Comparison of ENCODE assay signal across 21 cellular contexts in genomic region chr16:48955791-48956190, GRCh38.
"Had no signal": no experiment of that assay in that cellular context is flagged by ENCODE, and none has a peak within 500 bp of the region (broad histone marks: within the 10 kb centered on the region; RNA-seq: fewer than 3 reads in every experiment).

No MANE protein-coding gene starts in this region.

- H3K27me3 ChIP-seq: adrenal gland, breast epithelium, Peyer's patch had no signal

- H3K9me3 ChIP-seq: adrenal gland, breast epithelium, Peyer's patch had no signal

- DNase-seq: activated CD4-positive, alpha-beta T cell treated with anti-CD3 and anti-CD28 coated beads for 4 hours; activated CD8-positive, alpha-beta memory T cell treated with anti-CD3 and anti-CD28 coated beads, Interleukin-2, amount 50 U/mL, for 4 hours; activated CD8-positive, alpha-beta T cell treated with anti-CD3 and anti-CD28 coated beads for 36 hours; activated naive CD4-positive, alpha-beta T cell treated with anti-CD3 and anti-CD28 coated beads, Interleukin-2, amount 50 U/mL, for 16 hours; activated naive CD8-positive, alpha-beta T cell treated with anti-CD3 and anti-CD28 coated beads, Interleukin-2, amount 10 ng/mL, durations not matched to agents 7 days and 5 days; activated T-cell treated with anti-CD3 and anti-CD28 coated beads, Interleukin-2, amount 50 U/mL, for 72 hours; adrenal gland; anterior cingulate cortex; central memory CD4-positive, alpha-beta T cell; IMR-90; Kasumi-1; KBM-7; NCI-H1930; NCI-H2107; NCI-H2227 treated with DMSO at 0.1 percent for 48 hours; NCI-H510A; Peyer's patch; SHP77 treated with DMSO at 0.1 percent for 48 hours had no signal

- H3K4me1 ChIP-seq: adrenal gland, breast epithelium, Peyer's patch had no signal

- H3K4me3 ChIP-seq: adrenal gland, breast epithelium, Peyer's patch had no signal

- H3K27ac ChIP-seq: adrenal gland, breast epithelium, Peyer's patch, RWPE1 had no signal

- ATAC-seq: activated CD4-positive, CD25-positive, alpha-beta regulatory T cell treated with anti-CD3 and anti-CD28 coated beads, Interleukin-2, amount 50 U/mL, for 24 hours; activated CD8-positive, alpha-beta T cell treated with anti-CD3 and anti-CD28 coated beads for 36 hours; activated T-cell treated with anti-CD3 and anti-CD28 coated beads, Interleukin-2, amount 50 U/mL, for 72 hours had no signal

- H3K36me3 ChIP-seq: adrenal gland, breast epithelium, Peyer's patch had no signal
